24 cellular contexts compared by ENCODE assay signal in genomic region chr12:22361785-22362184, GRCh38. TPM values are rescaled to one million over a fixed set of nuclear protein-coding genes. Genes with fewer than 3 reads are reported as not detected.
DNase-seq lines count a peak whose midpoint lies in the region; FAIRE-seq and TF ChIP-seq lines count a peak whose summit lies in the region.
"Had no signal": no experiment of that assay in that cellular context is flagged by ENCODE, and none has a peak within 500 bp of the region (broad histone marks: within the 10 kb centered on the region; RNA-seq: fewer than 3 reads in every experiment).

No MANE protein-coding gene starts in this region.

- H2AK5ac ChIP-seq in H1 (ENCODE audit: low read depth, low read length): no peak overlapping the region

- H3K4ac ChIP-seq in H1 (replicated peaks; ENCODE audit: insufficient read length, low read depth, low read length): no peak overlapping the region

- no peak overlapping the region for H2BK15ac ChIP-seq in H1 (ENCODE audit: low read length)

- no peak overlapping the region for H3K4me2 ChIP-seq in H1 (ENCODE audit: insufficient read depth in 1 of 2, low read depth in 2 of 2, low read length in 2 of 2)
- H3K4me2 ChIP-seq: BLaER1, KMS-11 had no signal

- H3K4me1 ChIP-seq in H1 (replicated peaks in 1 of 4; ENCODE audit: control insufficient read depth in 3 of 4, insufficient read depth in 4 of 4, low read length in 3 of 4): no peaks in the 10 kb centered on the region
- no peaks in the 10 kb centered on the region for H3K4me1 ChIP-seq in iPS DF 6.9 (ENCODE audit: control insufficient read depth, insufficient read depth, low read length)
- no peaks in the 10 kb centered on the region for H3K4me1 ChIP-seq in tibial nerve
- H3K4me1 ChIP-seq: BLaER1 had no signal

- H2AFZ ChIP-seq in H1 (ENCODE audit: low read length): no peak overlapping the region

- TF ChIP-seq CTCF in H1 (IDR thresholded peaks at IDR 0.05; ENCODE audit: control extremely low read depth in 1 of 3, insufficient read depth in 1 of 3, low read depth in 1 of 3, low read length in 3 of 3) (no peak), tibial nerve (IDR thresholded peaks at IDR 0.05) (no peak)

- H3K9ac ChIP-seq in H1 (replicated peaks in 1 of 4; ENCODE audit: extremely low read depth in 1 of 4, low read depth in 3 of 4, low read length in 3 of 4): no peak overlapping the region
- H3K9ac ChIP-seq: BLaER1, KMS-11 had no signal

- peak; percentile 17 for DNase-seq in NCI-H82 (lab: John Stamatoyannopoulos, UW)
- DNase-seq in NCI-H82 treated with DMSO at 0.1 percent for 48 hours (lab: John Stamatoyannopoulos, UW; ENCODE audit: unreplicated experiment): no peak
- DNase-seq in H1 (ENCODE audit: low read depth in 1 of 2, low spot score in 2 of 2): peak in 1 of 2 experiments; percentile 7
- peak; percentile 7 for DNase-seq in iPS DF 6.9 (ENCODE audit: low read depth, low spot score)
- DNase-seq in activated CD4-positive, alpha-beta T cell treated with anti-CD3 and anti-CD28 coated beads for 48 hours: no peak
- no peak for DNase-seq in erythroblast (lab: John Stamatoyannopoulos, UW)
- no peak for DNase-seq in tibial nerve (ENCODE audit: low spot score in 2 of 2)
- no peak for DNase-seq in dedifferentiated amniotic fluid mesenchymal stem cell (ENCODE audit: extremely low spot score)
- DNase-seq: ACHN; CD4-positive, alpha-beta T cell; COR-L47; DMS79; GOT3; IMR-90; NCI-H1105; NCI-H2029 treated with DMSO at 0.1 percent for 48 hours; NCI-H226; NCI-H510A treated with DMSO at 0.1 percent for 48 hours; PC-3; SHP77 had no signal

- H3K56ac ChIP-seq in H1 (replicated peaks; ENCODE audit: insufficient read length, low read depth, low read length): no peak overlapping the region

- TF ChIP-seq POLR2A in H1 (IDR thresholded peaks at IDR 0.05; ENCODE audit: control extremely low read depth in 1 of 2, low read depth in 2 of 2, low read length in 2 of 2) (no peak), erythroblast (IDR thresholded peaks at IDR 0.05; ENCODE audit: low read length) (no peak), tibial nerve (IDR thresholded peaks at IDR 0.05) (no peak)

- no peaks in the 10 kb centered on the region for H3K79me1 ChIP-seq in H1 (ENCODE audit: low read depth, low read length)

- no peak overlapping the region for H2BK5ac ChIP-seq in H1 (ENCODE audit: low read depth, low read length)

- no peak overlapping the region for H3K14ac ChIP-seq in H1 (ENCODE audit: insufficient read length)

- H3K27ac ChIP-seq in H1 (ENCODE audit: low read depth, low read length): no peak overlapping the region
- H3K27ac ChIP-seq in iPS DF 6.9 (ENCODE audit: low read length): no peak overlapping the region
- no peak overlapping the region for H3K27ac ChIP-seq in tibial nerve
- H3K27ac ChIP-seq: 22Rv1, BLaER1, KMS-11 had no signal

- H3K27me3 ChIP-seq in H1 (replicated peaks in 1 of 4; ENCODE audit: control insufficient read depth in 3 of 4, extremely low read depth in 1 of 4, insufficient read depth in 3 of 4, low read length in 3 of 4) (no peaks in the 10 kb centered on the region), iPS DF 6.9 (ENCODE audit: control insufficient read depth, insufficient read depth, low read length) (no peaks in the 10 kb centered on the region), tibial nerve (no peaks in the 10 kb centered on the region)
- H3K27me3 ChIP-seq: BLaER1 had no signal

- CTCF ChIA-PET in H1 (lab: Charles Lee; ENCODE audit: partially characterized antibody): no interaction called here

- no peak for TF ChIP-seq RAD21 in H1 (IDR thresholded peaks at IDR 0.05 in 1 of 2, conservative IDR thresholded peaks at IDR 0.05 in 1 of 2; ENCODE audit: low read depth in 2 of 2, low read length in 2 of 2)

- no peak overlapping the region for H3K23ac ChIP-seq in H1 (ENCODE audit: insufficient read length)

- H4K20me1 ChIP-seq in H1 (replicated peaks in 1 of 2; ENCODE audit: control insufficient read depth in 1 of 2, insufficient read depth in 2 of 2, low read length in 2 of 2): no peaks in the 10 kb centered on the region
- H4K20me1 ChIP-seq: BLaER1 had no signal

- WGBS in H1 (ENCODE audit: extremely low coverage in 1 of 2, insufficient coverage in 1 of 2, insufficient read length in 1 of 2, insufficient replicate concordance in 2 of 2, low coverage in 1 of 2, low lambda C conversion rate in 2 of 2, missing lambda C conversion rate in 1 of 2), 2 experiments: 53% methylated on average over 4 of the region's 4 CpGs; no CpG with 5 or more reads in 1 of the 2 experiments
- no CpG with 5 or more reads among the region's 4 CpGs for WGBS in iPS DF 6.9 (ENCODE audit: insufficient coverage, insufficient read length)
- WGBS in tibial nerve, 2 donors: 81 to 82% methylated on average over 4 of the region's 4 CpGs

- H2BK120ac ChIP-seq in H1 (replicated peaks; ENCODE audit: low read depth, low read length): no peak overlapping the region

- H3K9me3 ChIP-seq in H1 (ENCODE audit: insufficient read depth in 2 of 2, low read depth in 1 of 2, low read length in 1 of 2): no peaks in the 10 kb centered on the region
- no peaks in the 10 kb centered on the region for H3K9me3 ChIP-seq in iPS DF 6.9 (ENCODE audit: control insufficient read depth, insufficient read depth, low read length)
- H3K9me3 ChIP-seq in tibial nerve: peaks cover 0 to 5% (median 0%) of the 10 kb centered on the region in 4 donors
- H3K9me3 ChIP-seq: BLaER1 had no signal

- no peak overlapping the region for H2BK12ac ChIP-seq in H1 (ENCODE audit: low read depth, low read length)

- H3K36me3 ChIP-seq in H1 (ENCODE audit: control insufficient read depth in 2 of 4, insufficient read depth in 4 of 4, low read length in 3 of 4): no peaks in the 10 kb centered on the region
- H3K36me3 ChIP-seq in iPS DF 6.9 (ENCODE audit: control insufficient read depth, insufficient read depth, low read length): no peaks in the 10 kb centered on the region
- no peaks in the 10 kb centered on the region for H3K36me3 ChIP-seq in tibial nerve
- H3K36me3 ChIP-seq: BLaER1 had no signal

- POLR2A ChIA-PET in H1 (lab: Charles Lee; ENCODE audit: partially characterized antibody): no interaction called here

- no peak overlapping the region for H4K8ac ChIP-seq in H1 (ENCODE audit: extremely low read depth, insufficient read depth, low read length)

- no peaks in the 10 kb centered on the region for H3K79me2 ChIP-seq in H1 (ENCODE audit: control insufficient read depth in 1 of 2, insufficient read depth in 2 of 2, low read length in 2 of 2)

- peak; percentile 58 for FAIRE-seq in H1 (lab: Jason Lieb, UNC)
- FAIRE-seq: GM12891 had no signal

- no peaks in the 10 kb centered on the region for H3K23me2 ChIP-seq in H1 (ENCODE audit: low read depth, low read length)

- no peak overlapping the region for H4K91ac ChIP-seq in H1 (replicated peaks; ENCODE audit: insufficient read length, low read length)

- TF ChIP-seq EP300 in H1 (IDR thresholded peaks at IDR 0.05; ENCODE audit: borderline replicate concordance in 1 of 2, low read depth in 2 of 2, low read length in 2 of 2) (no peak), tibial nerve (IDR thresholded peaks at IDR 0.05) (no peak)

- H3K4me3 ChIP-seq in H1 (ENCODE audit: extremely low read depth in 1 of 4, insufficient read depth in 2 of 4, low read depth in 3 of 4, low read length in 4 of 4) (no peak overlapping the region), iPS DF 6.9 (ENCODE audit: low read length) (no peak overlapping the region), tibial nerve (no peak overlapping the region)
- H3K4me3 ChIP-seq: BLaER1 had no signal

- H3K18ac ChIP-seq in H1 (ENCODE audit: extremely low read depth, low read length): no peak overlapping the region

- H2BK20ac ChIP-seq in H1 (ENCODE audit: low read length): no peak overlapping the region

- H4K5ac ChIP-seq in H1 (ENCODE audit: insufficient read length, low read depth, low read length): no peak overlapping the region

TF ChIP-seq in H1, 55 proteins besides CTCF, POLR2A, EP300 and RAD21 (continues in another document):
- TF ChIP-seq KDM1A (IDR thresholded peaks at IDR 0.05; ENCODE audit: borderline replicate concordance, low read length): no peak
- no peak for TF ChIP-seq POU5F1 (IDR thresholded peaks at IDR 0.05; ENCODE audit: low read depth, low read length)
- TF ChIP-seq ATF3 (IDR thresholded peaks at IDR 0.05; ENCODE audit: insufficient read depth, low read depth, low read length): no peak
- no peak for TF ChIP-seq SP4 (IDR thresholded peaks at IDR 0.05; ENCODE audit: low read length)
- no peak for TF ChIP-seq TCF12 (IDR thresholded peaks at IDR 0.05; ENCODE audit: low read depth, low read length)
- no peak for TF ChIP-seq CHD2 (IDR thresholded peaks at IDR 0.05; ENCODE audit: low read length)
- no peak for TF ChIP-seq BRCA1 (IDR thresholded peaks at IDR 0.05; ENCODE audit: low read depth, low read length)
- TF ChIP-seq ATF2 (IDR thresholded peaks at IDR 0.05; ENCODE audit: low read length): no peak
- no peak for TF ChIP-seq SIRT6 (IDR thresholded peaks at IDR 0.05; ENCODE audit: low read length)
- no peak for TF ChIP-seq FOSL1 (IDR thresholded peaks at IDR 0.05; ENCODE audit: insufficient read depth, low read depth, low read length)
- no peak for TF ChIP-seq BACH1 (IDR thresholded peaks at IDR 0.05; ENCODE audit: low read length)

RNA-seq across cellular contexts. Expression of gene ST8SIA1, which starts 27.3 kb away (rescaled TPM):
- 3.2 and 4.4 TPM in 2 replicates for total RNA-seq in H1 (2021; fragmentation: NEBNext Ultra II Directional; extraction: Animal tissue kit (Norgen Biotek cat#: 25700))
- 1.6 and 1.9 TPM in 2 replicates for polyA plus RNA-seq in H1 (2011; rRNA removed)
- 2.8 TPM for polyA plus RNA-seq in H1 (2011; cell fraction: cytosol; rRNA removed)
- polyA plus RNA-seq in H1 (2011; cell fraction: nucleus; rRNA removed): 2.5 TPM
- 1.9 to 3.0 TPM (median 2.1 TPM) in 4 replicates for polyA plus RNA-seq in H1 (2012, experiment 1 of 2)
- 2.1 TPM for polyA plus RNA-seq in H1 (2012, experiment 2 of 2)
- 1.7 TPM for polyA plus RNA-seq in H1 (2013, experiment 1 of 2)
- 2.7 TPM for polyA plus RNA-seq in H1 (2013, experiment 2 of 2)
- polyA minus RNA-seq in H1 (2011; rRNA and poly(A)+ RNA removed): 2.9 and 5.0 TPM in 2 replicates
- polyA minus RNA-seq in H1 (2011; cell fraction: cytosol; rRNA and poly(A)+ RNA removed): 1.3 TPM
- polyA minus RNA-seq in H1 (2011; cell fraction: nucleus; rRNA and poly(A)+ RNA removed): 9.3 TPM
- 1 to 10 TPM in 3 of 4 donors, under 1 TPM in 1; 0.63 to 5.1 (median 2.0) TPM for total RNA-seq in tibial nerve
- total RNA-seq: IMR-90, PC-3 had no signal
- polyA plus RNA-seq: IMR-90 had no signal

Comparison
In these comparisons a context has a peak if more than half of its experiments do, and no peak if none do; other contexts are left out.
1. DNase-seq: peak in NCI-H82 (single experiment) and iPS DF 6.9 (single experiment); none in NCI-H82 treated with DMSO at 0.1 percent for 48 hours (single experiment), activated CD4-positive, alpha-beta T cell treated with anti-CD3 and anti-CD28 coated beads for 48 hours (single experiment), erythroblast (0 of 2), tibial nerve (0 of 2) and dedifferentiated amniotic fluid mesenchymal stem cell (single experiment).